ENCODE assay signal across 27 cellular contexts in the genomic region with DNA sequence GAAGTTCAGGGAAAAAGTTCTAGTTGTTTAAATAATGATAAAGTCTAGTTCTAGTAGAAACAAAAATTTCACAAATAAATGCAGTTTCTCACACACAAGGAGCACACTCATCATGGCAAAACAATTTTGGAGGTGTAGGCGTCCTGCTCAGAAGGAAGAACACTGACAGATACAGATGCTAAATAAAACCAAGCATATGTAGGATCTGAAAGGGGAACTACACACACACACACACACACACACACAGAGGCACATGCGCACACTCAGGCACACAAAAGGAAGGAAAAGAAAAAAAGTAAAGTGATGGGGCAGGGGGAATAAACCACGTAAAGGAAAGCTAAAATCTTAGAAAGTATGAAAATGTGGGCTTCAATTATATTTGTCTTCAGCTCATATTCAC.
DNase-seq lines count a peak whose midpoint lies in the region; ATAC-seq, FAIRE-seq and TF ChIP-seq lines count a peak whose summit lies in the region.
"Had no signal": no experiment of that assay in that cellular context is flagged by ENCODE, and none has a peak within 500 bp of the region (broad histone marks: within the 10 kb centered on the region; RNA-seq: fewer than 3 reads in every experiment).

No MANE protein-coding gene starts in this region.

- DNase-seq in Kasumi-1 (lab: John Stamatoyannopoulos, UW): peak; percentile 16 to 41
- no peak for DNase-seq in K562 (ENCODE audit: extremely low read depth in 1 of 4, low spot score in 3 of 4)
- no peak for DNase-seq in progenitor cell of endocrine pancreas (ENCODE audit: low spot score, unreplicated experiment)
- no peak for DNase-seq in tibial nerve (ENCODE audit: low spot score in 2 of 2)
- DNase-seq in Calu3: no peak
- DNase-seq: CD4-positive, alpha-beta T cell; COR-L47; DMS 273 treated with DMSO at 0.1 percent for 48 hours; DMS79 treated with DMSO at 0.1 percent for 48 hours; H7; HFFc6; IMR-90; Karpas-422; NCI-H1092 treated with DMSO at 0.1 percent for 48 hours; NCI-H146; NCI-H2029; NCI-H226; NCI-H524; NCI-H774; NK-92 treated with Interleukin-12 subunit alpha and Interleukin-12 subunit beta, amount 100 ng/mL, for 24 hours; PC-9; RPMI8226; SHP77; SW 1271 had no signal

- H3K4me1 ChIP-seq in OCI-LY3 (ENCODE audit: low read length) (peaks cover 12% of the 10 kb centered on the region), K562 (replicated peaks in 1 of 2; ENCODE audit: control insufficient read depth in 2 of 2, insufficient read depth in 2 of 2, low read length in 2 of 2) (no peaks in the 10 kb centered on the region), tibial nerve (peaks cover 0 to 9% (median 0%) of the 10 kb centered on the region in 4 donors)
- H3K4me1 ChIP-seq: BLaER1 had no signal

- in situ Hi-C loops in K562 (cut with MboI): no loop called here

- ATAC-seq in K562 (no peak), GM21528 (IDR thresholded peaks at IDR 0.05; ENCODE audit: low FRiP score, unreplicated experiment) (no peak)

- H3K4me2 ChIP-seq in OCI-LY3 (ENCODE audit: low read length): peak overlapping the region; percentile 6; the same call in 1 of the 2 replicates
- H3K4me2 ChIP-seq in K562 (ENCODE audit: insufficient read depth, low read length): no peak overlapping the region
- H3K4me2 ChIP-seq: BLaER1, PC-9 had no signal

- no peaks in the 10 kb centered on the region for H3K27me3 ChIP-seq in OCI-LY3 (ENCODE audit: low read depth, low read length)
- no peaks in the 10 kb centered on the region for H3K27me3 ChIP-seq in K562 (ENCODE audit: control insufficient read depth in 2 of 2, insufficient read depth in 2 of 2, low read length in 2 of 2)
- H3K27me3 ChIP-seq in tibial nerve: no peaks in the 10 kb centered on the region
- H3K27me3 ChIP-seq: BLaER1 had no signal

- H3K36me3 Mint-ChIP-seq in progenitor cell of endocrine pancreas (ENCODE audit: insufficient read depth): no peaks in the 10 kb centered on the region
- no peaks in the 10 kb centered on the region for H3K36me3 Mint-ChIP-seq in Calu3 (ENCODE audit: insufficient read depth, unreplicated experiment)

- TF ChIP-seq EP300 in K562 (IDR thresholded peaks at IDR 0.05; ENCODE audit: low read length) (no peak), tibial nerve (IDR thresholded peaks at IDR 0.05) (no peak)

- H3K9me3 Mint-ChIP-seq in progenitor cell of endocrine pancreas (ENCODE audit: low read depth) (no peaks in the 10 kb centered on the region), Calu3 (ENCODE audit: low read depth, unreplicated experiment) (no peaks in the 10 kb centered on the region)
- H3K9me3 Mint-ChIP-seq: CD4-positive, alpha-beta T cell had no signal

- H2AFZ ChIP-seq in OCI-LY3 (ENCODE audit: low read depth, low read length) (no peak overlapping the region), K562 (ENCODE audit: low read depth, low read length) (peak overlapping the region; percentile 53)
- H2AFZ ChIP-seq: PC-9 had no signal

- FAIRE-seq in K562 (lab: Jason Lieb, UNC): no peak

- no peak overlapping the region for H3K4me3 Mint-ChIP-seq in progenitor cell of endocrine pancreas (ENCODE audit: low read depth)
- H3K4me3 Mint-ChIP-seq in Calu3 (ENCODE audit: low read depth, unreplicated experiment): no peak overlapping the region
- H3K4me3 Mint-ChIP-seq: CD4-positive, alpha-beta T cell; HFFc6 had no signal

- peaks cover 5% of the 10 kb centered on the region for H3K79me2 ChIP-seq in OCI-LY3 (ENCODE audit: low read length)
- H3K79me2 ChIP-seq in K562 (ENCODE audit: control insufficient read depth, insufficient read depth, low read length): no peaks in the 10 kb centered on the region

- TF ChIP-seq RAD21 in K562 (CRISPR knock-in tag; conservative IDR thresholded peaks at IDR 0.05 in 1 of 2, IDR thresholded peaks at IDR 0.05 in 1 of 2): no peak

- H3K9ac ChIP-seq in OCI-LY3 (ENCODE audit: low read length) (no peak overlapping the region), K562 (ENCODE audit: insufficient read depth in 1 of 2, low read depth in 2 of 2, low read length in 2 of 2) (no peak overlapping the region)
- H3K9ac ChIP-seq: BLaER1 had no signal

- intact Hi-C loops in K562 (cut with micrococcal nuclease) (no loop called here), Calu3 (cut with micrococcal nuclease; ENCODE audit: unreplicated experiment) (no loop called here)

- H3K27ac ChIP-seq in OCI-LY3 (ENCODE audit: low read length) (peak overlapping the region; percentile 25; the same call in 1 of the 2 replicates), K562 (ENCODE audit: extremely low read depth, low read depth, low read length) (no peak overlapping the region), tibial nerve (no peak overlapping the region)
- H3K27ac ChIP-seq: BLaER1, PC-9 had no signal

- peak overlapping the region; percentile 17 for H3K27ac Mint-ChIP-seq in progenitor cell of endocrine pancreas
- H3K27ac Mint-ChIP-seq in Calu3 (ENCODE audit: unreplicated experiment): no peak overlapping the region
- H3K27ac Mint-ChIP-seq: CD4-positive, alpha-beta T cell; HFFc6 had no signal

- peaks cover 8% of the 10 kb centered on the region for H3K36me3 ChIP-seq in OCI-LY3 (replicated peaks; ENCODE audit: low read depth, low read length)
- no peaks in the 10 kb centered on the region for H3K36me3 ChIP-seq in K562 (ENCODE audit: control insufficient read depth, insufficient read depth, low read length)
- H3K36me3 ChIP-seq in tibial nerve: no peaks in the 10 kb centered on the region
- H3K36me3 ChIP-seq: BLaER1 had no signal

- H3K4me3 ChIP-seq in OCI-LY3 (ENCODE audit: low read length) (no peak overlapping the region), K562 (no peak overlapping the region), tibial nerve (no peak overlapping the region)
- H3K4me3 ChIP-seq: BLaER1, PC-9 had no signal

- CTCF ChIA-PET in K562 (lab: Yijun Ruan, JAX; ENCODE audit: low intra/inter-chr PET ratio) (no interaction called here), Calu3 (lab: Charles Lee) (no interaction called here)

- peaks cover 38% of the 10 kb centered on the region for H3K4me1 Mint-ChIP-seq in progenitor cell of endocrine pancreas (ENCODE audit: low read depth)
- H3K4me1 Mint-ChIP-seq in Calu3 (ENCODE audit: low read depth, unreplicated experiment): no peaks in the 10 kb centered on the region

- H3K9me3 ChIP-seq in OCI-LY3 (ENCODE audit: insufficient read depth, low read length) (no peaks in the 10 kb centered on the region), K562 (replicated peaks; ENCODE audit: control insufficient read depth, insufficient read depth, low read depth, low read length) (no peaks in the 10 kb centered on the region), tibial nerve (no peaks in the 10 kb centered on the region)
- H3K9me3 ChIP-seq: BLaER1 had no signal

- POLR2A ChIA-PET in K562 (lab: Yijun Ruan, JAX): interaction anchor here (0.7 kb wide), 1 partner anchor 9 kb away, joined by 3 read pairs; no protein-coding TSS in a partner anchor

- H3K27me3 Mint-ChIP-seq in progenitor cell of endocrine pancreas: no peaks in the 10 kb centered on the region
- H3K27me3 Mint-ChIP-seq in Calu3 (ENCODE audit: unreplicated experiment): no peaks in the 10 kb centered on the region
- H3K27me3 Mint-ChIP-seq: CD4-positive, alpha-beta T cell had no signal

- WGBS in K562 (ENCODE audit: insufficient coverage, low coverage, missing lambda C conversion rate): 43% methylated on average over 2 of the region's 3 CpGs
- 70 to 78% methylated on average over 3 of the region's 3 CpGs for WGBS in tibial nerve, 2 donors

- H3K9me1 ChIP-seq in K562 (ENCODE audit: control insufficient read depth, insufficient read depth, low read length): no peaks in the 10 kb centered on the region

- BruUV-seq in K562 (replicated peaks; lab: Mats Ljungman, UMichigan) (no TSS peak), Calu3 (replicated peaks; lab: Mats Ljungman, UMichigan) (no TSS peak)

- peaks cover 40% of the 10 kb centered on the region for H4K20me1 ChIP-seq in OCI-LY3 (ENCODE audit: insufficient read depth, low read length)
- H4K20me1 ChIP-seq in K562 (replicated peaks; ENCODE audit: control insufficient read depth, insufficient read depth, low read length): no peaks in the 10 kb centered on the region
- H4K20me1 ChIP-seq: BLaER1 had no signal

- TF ChIP-seq POLR2A in K562 (conservative IDR thresholded peaks at IDR 0.05): no peak
- TF ChIP-seq POLR2A in tibial nerve (IDR thresholded peaks at IDR 0.05): no peak

- TF ChIP-seq CTCF in OCI-LY3 (IDR thresholded peaks at IDR 0.05; ENCODE audit: low read depth, low read length) (no peak), K562 (IDR thresholded peaks at IDR 0.05 in 2 of 3, conservative IDR thresholded peaks at IDR 0.05 in 1 of 3; ENCODE audit: insufficient read depth in 2 of 3, low read depth in 1 of 3, low read length in 3 of 3) (no peak), progenitor cell of endocrine pancreas (IDR thresholded peaks at IDR 0.05; ENCODE audit: unreplicated experiment) (no peak), tibial nerve (IDR thresholded peaks at IDR 0.05) (no peak), Calu3 (IDR thresholded peaks at IDR 0.05; ENCODE audit: unreplicated experiment) (no peak)

TF ChIP-seq in K562, 482 proteins besides CTCF, POLR2A, EP300 and RAD21 (continues in another document):
- no peak for TF ChIP-seq SAFB2 (IDR thresholded peaks at IDR 0.05; ENCODE audit: borderline replicate concordance, low read depth, low read length, severe bottlenecking)
- TF ChIP-seq, protein P1, sequence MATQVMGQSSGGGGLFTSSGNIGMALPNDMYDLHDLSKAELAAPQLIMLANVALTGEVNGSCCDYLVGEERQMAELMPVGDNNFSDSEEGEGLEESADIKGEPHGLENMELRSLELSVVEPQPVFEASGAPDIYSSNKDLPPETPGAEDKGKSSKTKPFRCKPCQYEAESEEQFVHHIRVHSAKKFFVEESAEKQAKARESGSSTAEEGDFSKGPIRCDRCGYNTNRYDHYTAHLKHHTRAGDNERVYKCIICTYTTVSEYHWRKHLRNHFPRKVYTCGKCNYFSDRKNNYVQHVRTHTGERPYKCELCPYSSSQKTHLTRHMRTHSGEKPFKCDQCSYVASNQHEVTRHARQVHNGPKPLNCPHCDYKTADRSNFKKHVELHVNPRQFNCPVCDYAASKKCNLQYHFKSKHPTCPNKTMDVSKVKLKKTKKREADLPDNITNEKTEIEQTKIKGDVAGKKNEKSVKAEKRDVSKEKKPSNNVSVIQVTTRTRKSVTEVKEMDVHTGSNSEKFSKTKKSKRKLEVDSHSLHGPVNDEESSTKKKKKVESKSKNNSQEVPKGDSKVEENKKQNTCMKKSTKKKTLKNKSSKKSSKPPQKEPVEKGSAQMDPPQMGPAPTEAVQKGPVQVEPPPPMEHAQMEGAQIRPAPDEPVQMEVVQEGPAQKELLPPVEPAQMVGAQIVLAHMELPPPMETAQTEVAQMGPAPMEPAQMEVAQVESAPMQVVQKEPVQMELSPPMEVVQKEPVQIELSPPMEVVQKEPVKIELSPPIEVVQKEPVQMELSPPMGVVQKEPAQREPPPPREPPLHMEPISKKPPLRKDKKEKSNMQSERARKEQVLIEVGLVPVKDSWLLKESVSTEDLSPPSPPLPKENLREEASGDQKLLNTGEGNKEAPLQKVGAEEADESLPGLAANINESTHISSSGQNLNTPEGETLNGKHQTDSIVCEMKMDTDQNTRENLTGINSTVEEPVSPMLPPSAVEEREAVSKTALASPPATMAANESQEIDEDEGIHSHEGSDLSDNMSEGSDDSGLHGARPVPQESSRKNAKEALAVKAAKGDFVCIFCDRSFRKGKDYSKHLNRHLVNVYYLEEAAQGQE (CRISPR knock-in tag; IDR thresholded peaks at IDR 0.05; ENCODE audit: low read depth): no peak
- no peak for TF ChIP-seq SMARCB1 (IDR thresholded peaks at IDR 0.05; ENCODE audit: insufficient read length, low read depth)
- TF ChIP-seq EHMT2 (IDR thresholded peaks at IDR 0.05): no peak

Comparison
In these comparisons a context has a peak if more than half of its experiments do, and no peak if none do; other contexts are left out.
1. DNase-seq: peak in Kasumi-1 (2 of 2); none in K562 (0 of 4), progenitor cell of endocrine pancreas (single experiment), tibial nerve (0 of 2) and Calu3 (single experiment).